In genomic region chr9:136244116-136244775, GRCh38 we compare ENCODE assay signal across 8 cellular contexts. TPM values are rescaled to one million over a fixed set of nuclear protein-coding genes. Genes with fewer than 3 reads are reported as not detected.
DNase-seq lines count a peak whose midpoint lies in the region; ATAC-seq, FAIRE-seq and TF ChIP-seq lines count a peak whose summit lies in the region.

No MANE protein-coding gene starts in this region.

- H3K4me1 Mint-ChIP-seq in activated naive CD8-positive, alpha-beta T cell treated with anti-CD3 and anti-CD28 coated beads, Interleukin-2, amount 10 ng/mL, durations not matched to agents 7 days and 5 days, result peaks cover 28% of the 10 kb centered on the region
- peaks cover 25% of the 10 kb centered on the region for H3K4me1 Mint-ChIP-seq in type B pancreatic cell (ENCODE audit: unreplicated experiment)

- H3K4me3 Mint-ChIP-seq in activated naive CD8-positive, alpha-beta T cell treated with anti-CD3 and anti-CD28 coated beads, Interleukin-2, amount 10 ng/mL, durations not matched to agents 7 days and 5 days, result peak overlapping the region; percentile 91
- peak overlapping the region; percentile 94 for H3K4me3 Mint-ChIP-seq in type B pancreatic cell

- no peak for FAIRE-seq in HTR-8/SVneo (lab: Jason Lieb, UNC)

- no peaks in the 10 kb centered on the region for H3K9me3 Mint-ChIP-seq in activated naive CD8-positive, alpha-beta T cell treated with anti-CD3 and anti-CD28 coated beads, Interleukin-2, amount 10 ng/mL, durations not matched to agents 7 days and 5 days
- no peaks in the 10 kb centered on the region for H3K9me3 Mint-ChIP-seq in type B pancreatic cell

- no peak overlapping the region for H3K27ac ChIP-seq in muscle layer of duodenum (ENCODE audit: low read length)

- H3K27me3 ChIP-seq in muscle layer of duodenum (ENCODE audit: low read depth, low read length), result no peaks in the 10 kb centered on the region

- no peaks in the 10 kb centered on the region for H3K36me3 ChIP-seq in muscle layer of duodenum (ENCODE audit: control insufficient read depth in 1 of 2, insufficient read depth in 2 of 2, low read length in 2 of 2)

- peak; percentile 39 for ATAC-seq in GM19351 (IDR thresholded peaks at IDR 0.05; ENCODE audit: unreplicated experiment)
- ATAC-seq in activated naive CD8-positive, alpha-beta T cell treated with anti-CD3 and anti-CD28 coated beads, Interleukin-2, amount 10 ng/mL, durations not matched to agents 7 days and 5 days (ENCODE audit: low read depth), result peak; percentile 38

- H3K27ac Mint-ChIP-seq in activated naive CD8-positive, alpha-beta T cell treated with anti-CD3 and anti-CD28 coated beads, Interleukin-2, amount 10 ng/mL, durations not matched to agents 7 days and 5 days, result peak overlapping the region; percentile 80
- H3K27ac Mint-ChIP-seq in type B pancreatic cell, result peak overlapping the region; percentile 65

- peaks cover 3% of the 10 kb centered on the region for H3K27me3 Mint-ChIP-seq in activated naive CD8-positive, alpha-beta T cell treated with anti-CD3 and anti-CD28 coated beads, Interleukin-2, amount 10 ng/mL, durations not matched to agents 7 days and 5 days
- H3K27me3 Mint-ChIP-seq in type B pancreatic cell, result peaks cover 4% of the 10 kb centered on the region

- H3K4me3 ChIP-seq in muscle layer of duodenum (ENCODE audit: low read depth in 1 of 2, low read length in 2 of 2), result peak overlapping the region; percentile 82 to 84

- peaks cover 8 to 14% of the 10 kb centered on the region in 2 donors for H3K4me1 ChIP-seq in muscle layer of duodenum (ENCODE audit: control insufficient read depth in 1 of 2, insufficient read depth in 2 of 2, low read length in 2 of 2)

- POLR2A ChIA-PET in activated naive CD8-positive, alpha-beta T cell treated with anti-CD3 and anti-CD28 coated beads, Interleukin-2, amount 10 ng/mL, durations not matched to agents 7 days and 5 days (lab: Charles Lee), result no interaction called here

- H3K9me3 ChIP-seq in muscle layer of duodenum (ENCODE audit: control insufficient read depth in 1 of 2, low read length in 2 of 2), result no peaks in the 10 kb centered on the region

- H3K36me3 Mint-ChIP-seq in activated naive CD8-positive, alpha-beta T cell treated with anti-CD3 and anti-CD28 coated beads, Interleukin-2, amount 10 ng/mL, durations not matched to agents 7 days and 5 days, result no peaks in the 10 kb centered on the region
- H3K36me3 Mint-ChIP-seq in type B pancreatic cell, result no peaks in the 10 kb centered on the region

- no peak for TF ChIP-seq CTCF in type B pancreatic cell (conservative IDR thresholded peaks at IDR 0.05)

- peak; percentile 21 to 64 for DNase-seq in NOMO-1 (lab: John Stamatoyannopoulos, UW; ENCODE audit: unreplicated experiment in 2 of 2)
- DNase-seq in activated naive CD8-positive, alpha-beta T cell treated with anti-CD3 and anti-CD28 coated beads, Interleukin-2, amount 10 ng/mL, durations not matched to agents 7 days and 5 days, result no peak
- DNase-seq in type B pancreatic cell (ENCODE audit: extremely low spot score, unreplicated experiment), result no peak
- no peak for DNase-seq in HTR-8/SVneo (ENCODE audit: insufficient read length, low spot score)
- DNase-seq in AG08395 (ENCODE audit: low spot score), result no peak
- DNase-seq in GDM1 (lab: John Stamatoyannopoulos, UW), result no peak

RNA-seq across cellular contexts. Expression of gene QSOX2, which starts 1.4 kb away (rescaled TPM):
- 10 to 100 TPM; 12.4 to 12.8 TPM for total RNA-seq in activated naive CD8-positive, alpha-beta T cell treated with anti-CD3 and anti-CD28 coated beads, Interleukin-2, amount 10 ng/mL, durations not matched to agents 7 days and 5 days
- total RNA-seq in type B pancreatic cell (ENCODE audit: low replicate concordance), result 15.6 and 23.6 TPM in 2 replicates

RNA-seq across cellular contexts. Expression of gene LHX3, which starts 39.3 kb away (rescaled TPM):
- total RNA-seq in activated naive CD8-positive, alpha-beta T cell treated with anti-CD3 and anti-CD28 coated beads, Interleukin-2, amount 10 ng/mL, durations not matched to agents 7 days and 5 days, result not detected
- total RNA-seq in type B pancreatic cell (ENCODE audit: low replicate concordance), result 0.10 and 0.90 TPM in 2 replicates

RNA-seq across cellular contexts. Expression of gene CCDC187, which starts 59.6 kb away (rescaled TPM):
- not detected for total RNA-seq in activated naive CD8-positive, alpha-beta T cell treated with anti-CD3 and anti-CD28 coated beads, Interleukin-2, amount 10 ng/mL, durations not matched to agents 7 days and 5 days
- 0.69 and 0.70 TPM in 2 replicates for total RNA-seq in type B pancreatic cell (ENCODE audit: low replicate concordance)

Comparison
In these comparisons a context has a peak if more than half of its experiments do, and no peak if none do; other contexts are left out.
1. DNase-seq: peak in NOMO-1 (2 of 2); none in activated naive CD8-positive, alpha-beta T cell treated with anti-CD3 and anti-CD28 coated beads, Interleukin-2, amount 10 ng/mL, durations not matched to agents 7 days and 5 days (single experiment), type B pancreatic cell (single experiment), HTR-8/SVneo (single experiment), AG08395 (single experiment) and GDM1 (single experiment).